Comparison of ENCODE assay signal across 9 cellular contexts in the genomic region with DNA sequence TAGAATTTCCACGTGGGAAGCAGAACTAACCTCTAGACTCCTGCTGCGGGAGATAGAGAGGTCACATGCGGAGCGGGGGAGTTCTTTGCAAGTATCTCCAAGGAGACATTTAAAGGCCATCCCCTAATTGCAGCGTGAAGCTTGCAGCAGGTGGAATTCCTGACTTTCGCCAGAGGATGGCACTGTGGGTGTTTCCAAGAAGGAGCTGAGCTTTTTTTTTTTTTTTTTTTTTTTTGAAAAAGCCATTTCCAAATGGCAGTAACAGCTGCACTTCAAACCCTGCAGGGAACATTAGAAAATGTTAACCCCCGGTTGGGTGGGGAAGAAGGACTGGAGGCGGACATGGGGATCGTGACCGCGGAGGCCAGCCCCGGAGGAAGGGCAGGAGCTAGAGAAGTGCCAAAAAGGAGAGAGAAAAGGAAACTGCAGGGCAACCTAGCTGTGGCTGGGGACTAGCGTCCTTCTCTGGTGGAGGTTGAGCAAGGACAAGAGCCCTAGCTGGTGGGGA.
DNase-seq lines count a peak whose midpoint lies in the region; ATAC-seq and TF ChIP-seq lines count a peak whose summit lies in the region.
"Had no signal": no experiment of that assay in that cellular context is flagged by ENCODE, and none has a peak within 500 bp of the region (broad histone marks: within the 10 kb centered on the region; RNA-seq: fewer than 3 reads in every experiment).

No MANE protein-coding gene starts in this region.

- no peak overlapping the region for H3K27ac ChIP-seq in SU-DHL-6 (ENCODE audit: low read depth, low read length)
- H3K27ac ChIP-seq in esophagus muscularis mucosa (replicated peaks in 1 of 4), result no peak overlapping the region
- H3K27ac ChIP-seq in muscle layer of duodenum (ENCODE audit: low read length), result no peak overlapping the region
- H3K27ac ChIP-seq: neutrophil had no signal

- no peaks in the 10 kb centered on the region for H3K79me2 ChIP-seq in SU-DHL-6 (ENCODE audit: insufficient read depth, low read length)

- intact Hi-C loops in esophagus muscularis mucosa (cut with DNase I) (no loop called here), natural killer cell (cut with micrococcal nuclease) (no loop called here)

- no peak overlapping the region for H3K4me3 Mint-ChIP-seq in natural killer cell

- no peak overlapping the region for H3K27ac Mint-ChIP-seq in natural killer cell

- no peaks in the 10 kb centered on the region for H3F3A ChIP-seq in SU-DHL-6 (ENCODE audit: insufficient read depth)

- CTCF ChIA-PET in GM10248 (lab: Yijun Ruan, JAX), result interaction anchor here (0.8 to 1.5 kb wide), 5 partner anchors 11 to 141 kb away, joined by 3 to 5 read pairs (median 3); no protein-coding TSS in a partner anchor

- H3K4me1 Mint-ChIP-seq in natural killer cell, result peaks cover 0 to 5% of the 10 kb centered on the region in 2 donors

- H4K20me1 ChIP-seq in SU-DHL-6 (ENCODE audit: low read depth, low read length), result no peaks in the 10 kb centered on the region

- H3K9me3 ChIP-seq in SU-DHL-6 (ENCODE audit: insufficient read depth, low read length) (no peaks in the 10 kb centered on the region), esophagus muscularis mucosa (no peaks in the 10 kb centered on the region), muscle layer of duodenum (ENCODE audit: control insufficient read depth in 1 of 2, low read length in 2 of 2) (no peaks in the 10 kb centered on the region)
- H3K9me3 ChIP-seq: neutrophil had no signal

- in situ Hi-C loops in ACHN (cut with HindIII; ENCODE audit: low pct_ligation_motif_present, low pct_unique_long_range_greater_than_20kb, low sequenced_read_pairs), result no loop called here

- no peaks in the 10 kb centered on the region for H3K9me2 ChIP-seq in SU-DHL-6 (replicated peaks; ENCODE audit: insufficient read depth, low read length)

- peak; percentile 80 for DNase-seq in ACHN
- DNase-seq in GM10248 (ENCODE audit: extremely low spot score), result peak; percentile 35
- peak; percentile 84 for DNase-seq in NCI-H1105 treated with DMSO at 0.1 percent for 48 hours (lab: John Stamatoyannopoulos, UW)
- DNase-seq in esophagus muscularis mucosa (ENCODE audit: extremely low spot score), result no peak
- no peak for DNase-seq in natural killer cell

- 3% methylated on average over 13 of the region's 13 CpGs for WGBS in esophagus muscularis mucosa

- H2AFZ ChIP-seq in SU-DHL-6 (ENCODE audit: low read depth, low read length, severe bottlenecking), result no peak overlapping the region

- H3K36me3 ChIP-seq in SU-DHL-6 (ENCODE audit: low read length) (no peaks in the 10 kb centered on the region), esophagus muscularis mucosa (no peaks in the 10 kb centered on the region), muscle layer of duodenum (ENCODE audit: control insufficient read depth in 1 of 2, insufficient read depth in 2 of 2, low read length in 2 of 2) (no peaks in the 10 kb centered on the region)
- H3K36me3 ChIP-seq: neutrophil had no signal

- no peak for ATAC-seq in HG02642 (IDR thresholded peaks at IDR 0.05; ENCODE audit: poor library complexity, unreplicated experiment)
- no peak for ATAC-seq in natural killer cell

- H3K9ac ChIP-seq in SU-DHL-6 (ENCODE audit: low read length), result no peak overlapping the region

- no peaks in the 10 kb centered on the region for H3K36me3 Mint-ChIP-seq in natural killer cell

- TF ChIP-seq CTCF in GM10248 (IDR thresholded peaks at IDR 0.05; ENCODE audit: control extremely low read depth, extremely low read depth, low read depth, missing control alignments), result peak; percentile 52
- TF ChIP-seq CTCF in SU-DHL-6 (IDR thresholded peaks at IDR 0.05; ENCODE audit: insufficient read depth, low read length, poor library complexity, severe bottlenecking), result peak; percentile 63
- peak; percentile 57 to 76 (median 68) for TF ChIP-seq CTCF in esophagus muscularis mucosa (IDR thresholded peaks at IDR 0.05)
- no peak for TF ChIP-seq CTCF in natural killer cell (IDR thresholded peaks at IDR 0.05)

- POLR2A ChIA-PET in GM10248 (lab: Yijun Ruan, JAX), result interaction anchor here (0.5 kb wide), 1 partner anchor 9 kb away, joined by 3 read pairs; no protein-coding TSS in a partner anchor

- H3K9me3 Mint-ChIP-seq in natural killer cell, result no peaks in the 10 kb centered on the region

- H3K4me1 ChIP-seq in esophagus muscularis mucosa, result peaks cover 5 to 26% (median 21%) of the 10 kb centered on the region in 4 donors
- peaks cover 0 to 10% of the 10 kb centered on the region in 2 donors for H3K4me1 ChIP-seq in muscle layer of duodenum (ENCODE audit: control insufficient read depth in 1 of 2, insufficient read depth in 2 of 2, low read length in 2 of 2)

- H3K4me2 ChIP-seq in SU-DHL-6 (ENCODE audit: low read depth, low read length, poor library complexity, severe bottlenecking), result no peak overlapping the region

- H3K4me3 ChIP-seq in SU-DHL-6 (ENCODE audit: insufficient read depth, low read length, poor library complexity, severe bottlenecking) (no peak overlapping the region), esophagus muscularis mucosa (peak overlapping the region; percentile 32 to 37 (median 36)), muscle layer of duodenum (ENCODE audit: low read depth in 1 of 2, low read length in 2 of 2) (peak overlapping the region; percentile 21 to 48)

- TF ChIP-seq POLR2A in esophagus muscularis mucosa (IDR thresholded peaks at IDR 0.05; ENCODE audit: low read depth), result no peak

- TF ChIP-seq EP300 in esophagus muscularis mucosa (IDR thresholded peaks at IDR 0.05), result no peak

- H3K27me3 ChIP-seq in SU-DHL-6 (ENCODE audit: low read length), result no peaks in the 10 kb centered on the region
- H3K27me3 ChIP-seq in esophagus muscularis mucosa, result no peaks in the 10 kb centered on the region
- no peaks in the 10 kb centered on the region for H3K27me3 ChIP-seq in muscle layer of duodenum (ENCODE audit: low read depth, low read length)
- H3K27me3 ChIP-seq: neutrophil had no signal

- peaks cover 0 to 7% of the 10 kb centered on the region in 2 donors for H3K27me3 Mint-ChIP-seq in natural killer cell (ENCODE audit: low read depth in 2 of 2)

Comparison
In these comparisons a context has a peak if more than half of its experiments do, and no peak if none do; other contexts are left out.
1. DNase-seq: peak in ACHN (single experiment), GM10248 (single experiment) and NCI-H1105 treated with DMSO at 0.1 percent for 48 hours (single experiment); none in esophagus muscularis mucosa (single experiment) and natural killer cell (single experiment).